Comparison of ENCODE assay signal across 10 cellular contexts in the genomic region with DNA sequence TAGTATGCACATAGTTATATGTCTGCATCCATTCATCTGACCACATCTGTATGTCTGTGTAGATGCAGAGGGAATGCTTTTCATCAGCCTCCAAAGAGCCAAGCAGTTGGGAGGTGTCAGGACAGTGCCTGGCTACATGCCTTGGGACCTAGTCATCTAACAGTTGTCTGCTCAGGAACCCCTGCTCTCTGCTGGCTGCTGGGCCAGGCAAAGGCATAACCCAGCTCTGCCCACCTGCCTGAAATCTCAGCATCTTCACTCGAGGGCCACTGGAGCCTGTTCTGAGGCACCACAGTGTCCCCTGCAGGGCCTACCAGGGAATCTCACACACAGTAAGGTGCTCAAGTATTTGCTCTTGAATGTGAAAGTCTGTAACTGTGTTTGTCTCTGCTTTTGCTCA. TPM values are rescaled to one million over a fixed set of nuclear protein-coding genes. Genes with fewer than 3 reads are reported as not detected.
DNase-seq lines count a peak whose midpoint lies in the region; ATAC-seq, FAIRE-seq and TF ChIP-seq lines count a peak whose summit lies in the region.
"Had no signal": no experiment of that assay in that cellular context is flagged by ENCODE, and none has a peak within 500 bp of the region (broad histone marks: within the 10 kb centered on the region; RNA-seq: fewer than 3 reads in every experiment).

No MANE protein-coding gene starts in this region.

- H3K4me1 ChIP-seq in left lung = peaks cover 11 to 16% of the 10 kb centered on the region in 2 donors
- peaks cover 0 to 23% (median 11%) of the 10 kb centered on the region in 4 donors for H3K4me1 ChIP-seq in tibial artery

- TF ChIP-seq CTCF in HFF-Myc (IDR thresholded peaks at IDR 0.05; ENCODE audit: low read depth, low read length, missing control alignments) = peak; percentile 70
- TF ChIP-seq CTCF in WTC11 (IDR thresholded peaks at IDR 0.05) = peak; percentile 26; the same call in 1 of the 2 replicates
- TF ChIP-seq CTCF in left lung (IDR thresholded peaks at IDR 0.05) = peak in 1 of 2 donors; percentile 25
- no peak for TF ChIP-seq CTCF in coronary artery (IDR thresholded peaks at IDR 0.05)
- no peak for TF ChIP-seq CTCF in tibial artery (IDR thresholded peaks at IDR 0.05)

- H3K27ac ChIP-seq in left lung (no peak overlapping the region), coronary artery (no peak overlapping the region), tibial artery (no peak overlapping the region)

- POLR2A ChIA-PET in WTC11 (lab: Charles Lee) = no interaction called here

- ATAC-seq in WTC11 = peak; percentile 65
- peak; percentile 64 for ATAC-seq in left lung
- no peak for ATAC-seq in GM18861 (IDR thresholded peaks at IDR 0.05; ENCODE audit: unreplicated experiment)
- ATAC-seq: right cardiac atrium had no signal

- H3K4me3 Mint-ChIP-seq in WTC11 = no peak overlapping the region
- H3K4me3 Mint-ChIP-seq: activated naive CD8-positive, alpha-beta T cell treated with anti-CD3 and anti-CD28 coated beads, Interleukin-2, amount 10 ng/mL, durations not matched to agents 7 days and 5 days had no signal

- H3K4me3 ChIP-seq in HFF-Myc (replicated peaks; ENCODE audit: low read depth, low read length) = no peak overlapping the region
- H3K4me3 ChIP-seq in left lung = no peak overlapping the region
- no peak overlapping the region for H3K4me3 ChIP-seq in coronary artery
- no peak overlapping the region for H3K4me3 ChIP-seq in tibial artery

- peaks cover 7% of the 10 kb centered on the region; the same call in 1 of the 2 replicates for H3K4me1 Mint-ChIP-seq in WTC11

- no peak overlapping the region for H3K27ac Mint-ChIP-seq in WTC11
- H3K27ac Mint-ChIP-seq: activated naive CD8-positive, alpha-beta T cell treated with anti-CD3 and anti-CD28 coated beads, Interleukin-2, amount 10 ng/mL, durations not matched to agents 7 days and 5 days had no signal

- intact Hi-C loops in left lung (cut with DNase I) = loop anchor here (10.0 kb wide), 2 partner anchors 442 to 472 kb away; a partner anchor contains a TSS
- intact Hi-C loops in tibial artery (cut with DNase I; ENCODE audit: low total_unique reads) = loop anchor here (10.0 kb wide), 1 partner anchor 222 kb away; no protein-coding TSS in a partner anchor

- H3K36me3 ChIP-seq in left lung (no peaks in the 10 kb centered on the region), tibial artery (no peaks in the 10 kb centered on the region)

- DNase-seq in D341Med (ENCODE audit: low spot score) = peak; percentile 72
- no peak for DNase-seq in HFF-Myc (ENCODE audit: extremely low read depth, low read depth)
- DNase-seq in WTC11 (ENCODE audit: low spot score) = peak; percentile 59
- peak in 1 of 2 donors; percentile 20 for DNase-seq in left lung
- DNase-seq in frontal cortex (ENCODE audit: low spot score in 2 of 2) = no peak
- no peak for DNase-seq in coronary artery (ENCODE audit: low spot score)
- DNase-seq in tibial artery = no peak
- DNase-seq: activated naive CD8-positive, alpha-beta T cell treated with anti-CD3 and anti-CD28 coated beads, Interleukin-2, amount 10 ng/mL, durations not matched to agents 7 days and 5 days had no signal

- H3K27me3 Mint-ChIP-seq in WTC11 (ENCODE audit: low read depth) = peaks cover 44% of the 10 kb centered on the region

- CTCF ChIA-PET in WTC11 (lab: Charles Lee) = interaction anchor here (0.6 to 2.0 kb wide), 20 partner anchors 9 to 537 kb away, joined by 3 to 8 read pairs (median 3); a partner anchor contains a TSS

- no peaks in the 10 kb centered on the region for H3K36me3 Mint-ChIP-seq in WTC11
- H3K36me3 Mint-ChIP-seq: activated naive CD8-positive, alpha-beta T cell treated with anti-CD3 and anti-CD28 coated beads, Interleukin-2, amount 10 ng/mL, durations not matched to agents 7 days and 5 days had no signal

- H3K27me3 ChIP-seq in left lung (peaks cover 0 to 47% of the 10 kb centered on the region in 2 donors), tibial artery (peaks cover 0 to 11% of the 10 kb centered on the region in 2 donors)

- H3K9me3 ChIP-seq in left lung (no peaks in the 10 kb centered on the region), tibial artery (no peaks in the 10 kb centered on the region)

- H3K9me3 Mint-ChIP-seq in WTC11 = no peaks in the 10 kb centered on the region; the same call in 1 of the 2 replicates
- H3K9me3 Mint-ChIP-seq: activated naive CD8-positive, alpha-beta T cell treated with anti-CD3 and anti-CD28 coated beads, Interleukin-2, amount 10 ng/mL, durations not matched to agents 7 days and 5 days had no signal

- FAIRE-seq in frontal cortex (lab: Jason Lieb, UNC) = no peak

TF ChIP-seq in WTC11, 78 proteins besides CTCF, POLR2A, EP300 and RAD21 (continues in another document):
- TF ChIP-seq, protein P1, sequence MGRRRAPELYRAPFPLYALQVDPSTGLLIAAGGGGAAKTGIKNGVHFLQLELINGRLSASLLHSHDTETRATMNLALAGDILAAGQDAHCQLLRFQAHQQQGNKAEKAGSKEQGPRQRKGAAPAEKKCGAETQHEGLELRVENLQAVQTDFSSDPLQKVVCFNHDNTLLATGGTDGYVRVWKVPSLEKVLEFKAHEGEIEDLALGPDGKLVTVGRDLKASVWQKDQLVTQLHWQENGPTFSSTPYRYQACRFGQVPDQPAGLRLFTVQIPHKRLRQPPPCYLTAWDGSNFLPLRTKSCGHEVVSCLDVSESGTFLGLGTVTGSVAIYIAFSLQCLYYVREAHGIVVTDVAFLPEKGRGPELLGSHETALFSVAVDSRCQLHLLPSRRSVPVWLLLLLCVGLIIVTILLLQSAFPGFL (CRISPR knock-in tag; IDR thresholded peaks at IDR 0.05; ENCODE audit: borderline replicate concordance) = no peak
- no peak for TF ChIP-seq TP53 (CRISPR knock-in tag; IDR thresholded peaks at IDR 0.05)
- TF ChIP-seq RORB (CRISPR knock-in tag; IDR thresholded peaks at IDR 0.05) = no peak
- TF ChIP-seq SP1 (CRISPR knock-in tag; conservative IDR thresholded peaks at IDR 0.05) = no peak
- TF ChIP-seq NR3C1 (CRISPR knock-in tag; conservative IDR thresholded peaks at IDR 0.05; ENCODE audit: low read depth) = no peak
- TF ChIP-seq, protein P2, sequence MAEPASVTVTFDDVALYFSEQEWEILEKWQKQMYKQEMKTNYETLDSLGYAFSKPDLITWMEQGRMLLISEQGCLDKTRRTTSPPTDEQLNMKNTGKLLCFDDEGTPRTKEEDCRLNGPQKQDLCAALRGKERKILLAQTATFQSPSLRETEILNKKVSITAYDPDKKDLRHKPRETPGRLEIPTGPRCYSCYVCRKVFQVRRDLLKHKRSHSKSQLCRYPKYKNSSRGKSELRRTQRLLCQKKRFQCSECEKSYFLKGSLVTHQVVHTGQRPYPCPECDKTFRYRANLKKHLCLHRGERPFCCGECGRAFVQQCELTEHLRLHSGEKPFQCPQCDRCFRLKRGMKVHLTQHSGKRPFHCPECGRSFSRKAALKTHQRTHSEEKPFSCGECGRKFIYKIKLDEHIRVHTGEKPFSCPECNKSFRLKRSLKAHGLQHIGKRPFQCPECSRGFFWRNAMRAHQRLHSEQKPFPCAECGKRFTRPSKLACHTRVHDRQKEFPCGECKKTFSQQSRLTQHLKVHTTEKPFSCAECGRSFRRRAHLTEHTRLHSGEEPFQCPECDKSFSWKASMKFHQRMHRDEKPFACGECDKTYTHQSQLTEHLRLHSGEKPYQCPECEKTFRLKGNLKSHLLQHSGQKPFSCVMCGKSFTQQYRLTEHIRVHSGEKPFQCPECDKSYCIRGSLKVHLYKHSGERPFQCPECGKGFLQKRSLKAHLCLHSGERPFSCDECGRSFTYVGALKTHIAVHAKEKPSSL (CRISPR knock-in tag; conservative IDR thresholded peaks at IDR 0.05) = no peak
- TF ChIP-seq, protein P3, sequence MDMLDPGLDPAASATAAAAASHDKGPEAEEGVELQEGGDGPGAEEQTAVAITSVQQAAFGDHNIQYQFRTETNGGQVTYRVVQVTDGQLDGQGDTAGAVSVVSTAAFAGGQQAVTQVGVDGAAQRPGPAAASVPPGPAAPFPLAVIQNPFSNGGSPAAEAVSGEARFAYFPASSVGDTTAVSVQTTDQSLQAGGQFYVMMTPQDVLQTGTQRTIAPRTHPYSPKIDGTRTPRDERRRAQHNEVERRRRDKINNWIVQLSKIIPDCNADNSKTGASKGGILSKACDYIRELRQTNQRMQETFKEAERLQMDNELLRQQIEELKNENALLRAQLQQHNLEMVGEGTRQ (CRISPR knock-in tag; IDR thresholded peaks at IDR 0.05) = no peak
- TF ChIP-seq, protein P4, sequence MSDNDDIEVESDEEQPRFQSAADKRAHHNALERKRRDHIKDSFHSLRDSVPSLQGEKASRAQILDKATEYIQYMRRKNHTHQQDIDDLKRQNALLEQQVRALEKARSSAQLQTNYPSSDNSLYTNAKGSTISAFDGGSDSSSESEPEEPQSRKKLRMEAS (CRISPR knock-in tag; IDR thresholded peaks at IDR 0.05) = no peak; the same call in 1 of the 2 replicates
- TF ChIP-seq, protein P5, sequence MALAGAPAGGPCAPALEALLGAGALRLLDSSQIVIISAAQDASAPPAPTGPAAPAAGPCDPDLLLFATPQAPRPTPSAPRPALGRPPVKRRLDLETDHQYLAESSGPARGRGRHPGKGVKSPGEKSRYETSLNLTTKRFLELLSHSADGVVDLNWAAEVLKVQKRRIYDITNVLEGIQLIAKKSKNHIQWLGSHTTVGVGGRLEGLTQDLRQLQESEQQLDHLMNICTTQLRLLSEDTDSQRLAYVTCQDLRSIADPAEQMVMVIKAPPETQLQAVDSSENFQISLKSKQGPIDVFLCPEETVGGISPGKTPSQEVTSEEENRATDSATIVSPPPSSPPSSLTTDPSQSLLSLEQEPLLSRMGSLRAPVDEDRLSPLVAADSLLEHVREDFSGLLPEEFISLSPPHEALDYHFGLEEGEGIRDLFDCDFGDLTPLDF (CRISPR knock-in tag; IDR thresholded peaks at IDR 0.05) = no peak
- TF ChIP-seq ZNF423 (CRISPR knock-in tag; IDR thresholded peaks at IDR 0.05) = no peak

RNA-seq across cellular contexts. Expression of a gene that starts 3.7 kb away (rescaled TPM):
- 0.11 TPM in 1 of 3 replicates, not detected in the others for total RNA-seq in WTC11 (2021)
- not detected for total RNA-seq in left lung
- total RNA-seq in frontal cortex = not detected
- total RNA-seq: activated naive CD8-positive, alpha-beta T cell treated with anti-CD3 and anti-CD28 coated beads, Interleukin-2, amount 10 ng/mL, durations not matched to agents 7 days and 5 days had no signal

RNA-seq across cellular contexts. Expression of a gene that starts 8.8 kb away (rescaled TPM):
- 55.4 to 71.1 TPM (median 58.1 TPM) in 3 replicates for total RNA-seq in WTC11 (2021)
- total RNA-seq in left lung = 10 to 100 TPM; 25.3 to 35.4 TPM
- 11.4 TPM for total RNA-seq in frontal cortex

RNA-seq across cellular contexts. Expression of a gene that starts 24.8 kb away (rescaled TPM):
- 19.3 to 20.0 TPM (median 19.7 TPM) in 3 replicates for total RNA-seq in WTC11 (2021)
- 10 to 100 TPM; 15.8 to 18.0 TPM for total RNA-seq in left lung
- 10.6 TPM for total RNA-seq in frontal cortex

RNA-seq across cellular contexts. Expression of a gene that starts 48.3 kb away (rescaled TPM):
- 6.9 to 10.7 TPM (median 8.2 TPM) in 3 replicates for total RNA-seq in WTC11 (2021)
- 1 to 10 TPM; 1.7 to 5.6 TPM for total RNA-seq in left lung
- total RNA-seq in frontal cortex = not detected
- total RNA-seq: activated naive CD8-positive, alpha-beta T cell treated with anti-CD3 and anti-CD28 coated beads, Interleukin-2, amount 10 ng/mL, durations not matched to agents 7 days and 5 days had no signal

Comparison
In these comparisons a context has a peak if more than half of its experiments do, and no peak if none do; other contexts are left out.
1. DNase-seq: peak in D341Med (single experiment) and WTC11 (single experiment); none in HFF-Myc (single experiment), frontal cortex (0 of 2), coronary artery (single experiment) and tibial artery (0 of 2).
2. CTCF ChIP-seq: peak in HFF-Myc (single experiment) and WTC11 (single experiment); none in coronary artery (single experiment) and tibial artery (0 of 2).